In the genomic region with DNA sequence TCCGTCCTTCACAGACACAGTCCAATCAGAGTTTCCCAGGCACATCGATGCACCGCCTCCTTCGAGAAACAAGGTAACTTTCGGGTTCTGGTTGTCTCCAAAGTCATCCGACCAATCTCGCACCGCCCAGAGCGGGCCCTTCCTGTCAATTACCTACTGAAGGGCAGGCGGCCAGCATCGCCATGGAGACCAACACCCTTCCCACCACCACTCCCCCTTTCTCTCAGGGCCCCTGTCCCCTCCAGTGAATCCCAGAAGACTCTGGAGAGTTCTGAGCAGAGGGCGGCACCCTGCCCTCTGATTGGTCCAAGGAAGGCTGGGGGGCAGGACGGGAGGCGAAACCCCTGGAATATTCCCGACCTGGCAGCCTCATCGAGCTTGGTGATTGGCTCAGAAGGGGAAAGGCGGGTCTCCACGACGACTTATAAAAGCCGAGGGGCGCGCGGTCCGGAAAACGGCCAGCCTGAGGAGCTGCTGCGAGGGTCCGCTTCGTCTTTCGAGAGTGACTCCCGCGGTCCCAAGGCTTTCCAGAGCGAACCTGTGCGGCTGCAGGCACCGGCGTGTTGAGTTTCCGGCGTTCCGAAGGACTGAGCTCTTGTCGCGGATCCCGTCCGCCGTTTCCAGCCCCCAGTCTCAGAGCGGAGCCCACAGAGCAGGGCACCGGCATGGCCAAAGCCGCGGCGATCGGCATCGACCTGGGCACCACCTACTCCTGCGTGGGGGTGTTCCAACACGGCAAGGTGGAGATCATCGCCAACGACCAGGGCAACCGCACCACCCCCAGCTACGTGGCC, we compare ENCODE assay signal across 1 cellular context.
TF ChIP-seq lines count a peak whose summit lies in the region.

A gene (plus strand): TSS at position 453 of the 794 bp plus-strand sequence. CDS start 213 bp downstream, at position 666.

TF ChIP-seq in WTC11, 78 proteins besides CTCF, POLR2A, EP300 and RAD21 (continued from another document):
- TF ChIP-seq, protein P1, sequence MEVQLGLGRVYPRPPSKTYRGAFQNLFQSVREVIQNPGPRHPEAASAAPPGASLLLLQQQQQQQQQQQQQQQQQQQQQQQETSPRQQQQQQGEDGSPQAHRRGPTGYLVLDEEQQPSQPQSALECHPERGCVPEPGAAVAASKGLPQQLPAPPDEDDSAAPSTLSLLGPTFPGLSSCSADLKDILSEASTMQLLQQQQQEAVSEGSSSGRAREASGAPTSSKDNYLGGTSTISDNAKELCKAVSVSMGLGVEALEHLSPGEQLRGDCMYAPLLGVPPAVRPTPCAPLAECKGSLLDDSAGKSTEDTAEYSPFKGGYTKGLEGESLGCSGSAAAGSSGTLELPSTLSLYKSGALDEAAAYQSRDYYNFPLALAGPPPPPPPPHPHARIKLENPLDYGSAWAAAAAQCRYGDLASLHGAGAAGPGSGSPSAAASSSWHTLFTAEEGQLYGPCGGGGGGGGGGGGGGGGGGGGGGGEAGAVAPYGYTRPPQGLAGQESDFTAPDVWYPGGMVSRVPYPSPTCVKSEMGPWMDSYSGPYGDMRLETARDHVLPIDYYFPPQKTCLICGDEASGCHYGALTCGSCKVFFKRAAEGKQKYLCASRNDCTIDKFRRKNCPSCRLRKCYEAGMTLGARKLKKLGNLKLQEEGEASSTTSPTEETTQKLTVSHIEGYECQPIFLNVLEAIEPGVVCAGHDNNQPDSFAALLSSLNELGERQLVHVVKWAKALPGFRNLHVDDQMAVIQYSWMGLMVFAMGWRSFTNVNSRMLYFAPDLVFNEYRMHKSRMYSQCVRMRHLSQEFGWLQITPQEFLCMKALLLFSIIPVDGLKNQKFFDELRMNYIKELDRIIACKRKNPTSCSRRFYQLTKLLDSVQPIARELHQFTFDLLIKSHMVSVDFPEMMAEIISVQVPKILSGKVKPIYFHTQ (CRISPR knock-in tag; IDR thresholded peaks at IDR 0.05): no peak; the same call in 1 of the 2 replicates
- TF ChIP-seq GABPB1 (CRISPR knock-in tag; IDR thresholded peaks at IDR 0.05): peak; percentile 46; the same call in 1 of the 2 replicates
- TF ChIP-seq, protein P2, sequence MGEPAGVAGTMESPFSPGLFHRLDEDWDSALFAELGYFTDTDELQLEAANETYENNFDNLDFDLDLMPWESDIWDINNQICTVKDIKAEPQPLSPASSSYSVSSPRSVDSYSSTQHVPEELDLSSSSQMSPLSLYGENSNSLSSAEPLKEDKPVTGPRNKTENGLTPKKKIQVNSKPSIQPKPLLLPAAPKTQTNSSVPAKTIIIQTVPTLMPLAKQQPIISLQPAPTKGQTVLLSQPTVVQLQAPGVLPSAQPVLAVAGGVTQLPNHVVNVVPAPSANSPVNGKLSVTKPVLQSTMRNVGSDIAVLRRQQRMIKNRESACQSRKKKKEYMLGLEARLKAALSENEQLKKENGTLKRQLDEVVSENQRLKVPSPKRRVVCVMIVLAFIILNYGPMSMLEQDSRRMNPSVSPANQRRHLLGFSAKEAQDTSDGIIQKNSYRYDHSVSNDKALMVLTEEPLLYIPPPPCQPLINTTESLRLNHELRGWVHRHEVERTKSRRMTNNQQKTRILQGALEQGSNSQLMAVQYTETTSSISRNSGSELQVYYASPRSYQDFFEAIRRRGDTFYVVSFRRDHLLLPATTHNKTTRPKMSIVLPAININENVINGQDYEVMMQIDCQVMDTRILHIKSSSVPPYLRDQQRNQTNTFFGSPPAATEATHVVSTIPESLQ (CRISPR knock-in tag; IDR thresholded peaks at IDR 0.05): no peak
